27 cellular contexts compared by ENCODE assay signal in the genomic region with DNA sequence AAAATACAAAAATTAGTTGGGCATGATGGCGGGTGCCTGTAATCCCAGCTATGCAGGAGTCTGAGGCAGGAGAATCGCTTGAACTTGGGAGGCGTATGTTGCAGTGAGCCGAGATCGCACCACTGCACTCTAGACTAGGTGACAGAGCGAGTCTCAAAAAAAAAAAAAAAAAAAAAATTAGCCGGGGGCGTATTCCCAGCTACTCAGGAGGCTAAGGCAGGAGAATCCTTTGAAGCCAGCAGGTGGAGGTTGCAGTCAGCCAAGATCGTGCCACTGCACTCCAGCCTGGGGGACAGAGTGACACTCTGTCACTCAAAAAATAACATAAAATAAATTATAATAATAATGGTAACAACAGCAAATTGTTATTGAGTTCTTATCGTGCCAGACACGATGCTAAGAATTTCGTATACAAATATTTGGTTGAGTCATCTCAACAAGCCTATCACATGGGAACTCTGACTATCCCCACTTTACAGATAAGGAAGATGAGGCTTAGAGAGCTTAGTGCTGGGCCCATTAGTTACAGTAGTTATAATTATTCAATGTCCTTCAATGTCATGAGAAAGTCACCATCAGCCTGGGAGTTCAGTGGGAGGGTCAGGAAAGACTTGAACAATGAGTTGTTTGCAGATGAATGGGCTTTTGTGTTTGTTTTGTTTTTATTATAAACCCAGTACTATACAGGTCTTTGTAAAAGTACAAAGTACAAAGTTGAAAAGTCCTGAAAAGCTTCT. TPM values are rescaled to one million over a fixed set of nuclear protein-coding genes. Genes with fewer than 3 reads are reported as not detected.
DNase-seq lines count a peak whose midpoint lies in the region; TF ChIP-seq lines count a peak whose summit lies in the region.
"Had no signal": no experiment of that assay in that cellular context is flagged by ENCODE, and none has a peak within 500 bp of the region (broad histone marks: within the 10 kb centered on the region; RNA-seq: fewer than 3 reads in every experiment).

No MANE protein-coding gene starts in this region.

- H3K27ac Mint-ChIP-seq in CD4-positive, alpha-beta memory T cell: peak overlapping the region in 6 of 7 donors; percentile 29 to 76 (median 52)
- H3K27ac Mint-ChIP-seq: activated naive CD4-positive, alpha-beta T cell treated with anti-CD3 and anti-CD28 coated beads, Interleukin-2, amount 50 U/mL, for 24 hours had no signal

- WGBS in stomach, 5 donors: 69 to 77% (median 74%) methylated on average over 11 to 12 of the region's 12 CpGs

- intact Hi-C loops in CD4-positive, alpha-beta memory T cell (cut with micrococcal nuclease): no loop called here
- intact Hi-C loops in stomach (cut with DNase I; ENCODE audit: low total_unique reads): no loop called here

- no peaks in the 10 kb centered on the region for H3K36me3 ChIP-seq in CD4-positive, alpha-beta memory T cell (ENCODE audit: insufficient read depth, low read length)
- H3K36me3 ChIP-seq in stomach: no peaks in the 10 kb centered on the region
- H3K36me3 ChIP-seq: left lung, SJCRH30, uterus had no signal

- H3K27me3 ChIP-seq in CD4-positive, alpha-beta memory T cell (ENCODE audit: insufficient read depth, low read length): no peaks in the 10 kb centered on the region
- H3K27me3 ChIP-seq in stomach: no peaks in the 10 kb centered on the region
- H3K27me3 ChIP-seq: left lung, SJCRH30, uterus had no signal

- no peak overlapping the region for H3K4me3 ChIP-seq in CD4-positive, alpha-beta memory T cell (ENCODE audit: low read length in 2 of 2)
- no peak overlapping the region for H3K4me3 ChIP-seq in stomach
- H3K4me3 ChIP-seq: left lung, SJCRH30, uterus had no signal

- POLR2A ChIA-PET in CD4-positive, alpha-beta memory T cell (lab: Charles Lee; ENCODE audit: partially characterized antibody): interaction anchor here (1.0 to 2.9 kb wide), 8 partner anchors 9 to 600 kb away, joined by 3 to 21 read pairs (median 7); a partner anchor contains a TSS

- no peak for DNase-seq in CD4-positive, alpha-beta memory T cell
- DNase-seq in SW480 (ENCODE audit: low spot score) (peak; percentile 58), medulla oblongata (ENCODE audit: extremely low spot score) (peak; percentile 66), T1000 (lab: John Stamatoyannopoulos, UW) (no peak), NCI-H1436 treated with DMSO at 0.1 percent for 48 hours (lab: John Stamatoyannopoulos, UW) (no peak), stomach (no peak)
- DNase-seq: activated CD4-positive, alpha-beta T cell treated with anti-CD3 and anti-CD28 coated beads for 1 hour; activated CD8-positive, alpha-beta memory T cell treated with anti-CD3 and anti-CD28 coated beads for 24 hours; C1 segment of cervical spinal cord; effector memory CD4-positive, alpha-beta T cell; GDM1; GOT3; head of caudate nucleus; left lung; NCI-H1436; NCI-H2171; NCI-H82; nucleus accumbens; SJCRH30; stimulated activated CD4-positive, alpha-beta T cell treated with anti-CD3 and anti-CD28 coated beads, Interleukin-12 subunit alpha, Interleukin-12 subunit beta, amount 100 ng/mL, for 4 hours; stimulated activated CD8-positive, alpha-beta memory T cell treated with anti-CD3 and anti-CD28 coated beads, Interleukin-4, amount 100 ng/mL, for 48 hours; uterus had no signal

- TF ChIP-seq EP300 in stomach (IDR thresholded peaks at IDR 0.05): no peak

- H3K36me3 Mint-ChIP-seq in CD4-positive, alpha-beta memory T cell: no peaks in the 10 kb centered on the region
- H3K36me3 Mint-ChIP-seq: activated naive CD4-positive, alpha-beta T cell treated with anti-CD3 and anti-CD28 coated beads, Interleukin-2, amount 50 U/mL, for 24 hours had no signal

- H3K27ac ChIP-seq in CD4-positive, alpha-beta memory T cell (ENCODE audit: low read depth, low read length): no peak overlapping the region
- H3K27ac ChIP-seq in stomach: no peak overlapping the region
- H3K27ac ChIP-seq: SJCRH30, uterus had no signal

- H3K27me3 Mint-ChIP-seq in CD4-positive, alpha-beta memory T cell: no peaks in the 10 kb centered on the region
- H3K27me3 Mint-ChIP-seq: activated naive CD4-positive, alpha-beta T cell treated with anti-CD3 and anti-CD28 coated beads, Interleukin-2, amount 50 U/mL, for 24 hours had no signal

- peaks cover 61% of the 10 kb centered on the region for H3K4me1 ChIP-seq in CD4-positive, alpha-beta memory T cell (ENCODE audit: insufficient read depth, low read length)
- H3K4me1 ChIP-seq in stomach: peaks cover 6 to 22% (median 8%) of the 10 kb centered on the region in 4 donors
- H3K4me1 ChIP-seq: uterus had no signal

- H3K9me3 ChIP-seq in CD4-positive, alpha-beta memory T cell (ENCODE audit: control insufficient read depth in 1 of 2, low read length in 2 of 2): no peaks in the 10 kb centered on the region
- H3K9me3 ChIP-seq in stomach: no peaks in the 10 kb centered on the region
- H3K9me3 ChIP-seq: left lung, SJCRH30, uterus had no signal

- H3K9me3 Mint-ChIP-seq in CD4-positive, alpha-beta memory T cell: no peaks in the 10 kb centered on the region
- H3K9me3 Mint-ChIP-seq: activated naive CD4-positive, alpha-beta T cell treated with anti-CD3 and anti-CD28 coated beads, Interleukin-2, amount 50 U/mL, for 24 hours had no signal

- TF ChIP-seq CTCF in stomach (IDR thresholded peaks at IDR 0.05): no peak

- H3K4me1 Mint-ChIP-seq in CD4-positive, alpha-beta memory T cell: peaks cover 38 to 58% (median 50%) of the 10 kb centered on the region in 4 donors

- TF ChIP-seq POLR2A in stomach (IDR thresholded peaks at IDR 0.05): no peak

- CTCF ChIA-PET in CD4-positive, alpha-beta memory T cell (lab: Charles Lee; ENCODE audit: partially characterized antibody): interaction anchor here (0.9 to 6.1 kb wide), 12 partner anchors 9 to 362 kb away, joined by 3 to 40 read pairs (median 8); a partner anchor contains a TSS

- peak overlapping the region in 2 of 8 donors; percentile 12 to 34 for H3K4me3 Mint-ChIP-seq in CD4-positive, alpha-beta memory T cell
- H3K4me3 Mint-ChIP-seq: activated naive CD4-positive, alpha-beta T cell treated with anti-CD3 and anti-CD28 coated beads, Interleukin-2, amount 50 U/mL, for 24 hours had no signal

RNA-seq across cellular contexts. Expression of a gene that starts 19.4 kb away (rescaled TPM):
- total RNA-seq in CD4-positive, alpha-beta memory T cell: not detected
- polyA plus RNA-seq in CD4-positive, alpha-beta memory T cell: not detected
- not detected for total RNA-seq in stomach
- not detected for polyA plus RNA-seq in stomach
- total RNA-seq: cerebellum, left lung, renal cortical epithelial cell, subcutaneous adipose tissue had no signal

RNA-seq across cellular contexts. Expression of a gene that starts 21.7 kb away (rescaled TPM):
- total RNA-seq in CD4-positive, alpha-beta memory T cell: not detected
- under 1 TPM in 1 of 2 donors, not detected in 1; 0.60 TPM for polyA plus RNA-seq in CD4-positive, alpha-beta memory T cell
- 1 to 10 TPM in 4 of 5 donors, not detected in 1; 2.7 to 5.7 (median 4.0) TPM for total RNA-seq in stomach
- 1 to 10 TPM; 3.1 to 7.4 (median 3.9) TPM for polyA plus RNA-seq in stomach
- total RNA-seq: cerebellum had no signal

RNA-seq across cellular contexts. Expression of a gene that starts 27.3 kb away (rescaled TPM):
- not detected for total RNA-seq in CD4-positive, alpha-beta memory T cell
- not detected for polyA plus RNA-seq in CD4-positive, alpha-beta memory T cell
- not detected for total RNA-seq in stomach
- polyA plus RNA-seq in stomach: under 1 TPM in 1 of 3 donors, not detected in 2; 0.05 TPM
- total RNA-seq: cerebellum, subcutaneous adipose tissue had no signal

RNA-seq across cellular contexts. Expression of a gene that starts 45.9 kb away (rescaled TPM):
- not detected for total RNA-seq in CD4-positive, alpha-beta memory T cell
- not detected for polyA plus RNA-seq in CD4-positive, alpha-beta memory T cell
- under 1 TPM in 1 of 5 donors, not detected in 4; 0.73 TPM for total RNA-seq in stomach
- polyA plus RNA-seq in stomach: 1 to 10 TPM in 1 of 3 donors, not detected in 2; 1.6 TPM
- total RNA-seq: astrocyte, cerebellum, left lung, renal cortical epithelial cell, SJCRH30, subcutaneous adipose tissue, uterus had no signal

Comparison
In these comparisons a context has a peak if more than half of its experiments do, and no peak if none do; other contexts are left out.
1. DNase-seq: peak in SW480 (single experiment) and medulla oblongata (single experiment); none in CD4-positive, alpha-beta memory T cell (0 of 5), T1000 (single experiment), NCI-H1436 treated with DMSO at 0.1 percent for 48 hours (single experiment) and stomach (single experiment).